Comparison of ENCODE assay signal across 10 cellular contexts in the genomic region with DNA sequence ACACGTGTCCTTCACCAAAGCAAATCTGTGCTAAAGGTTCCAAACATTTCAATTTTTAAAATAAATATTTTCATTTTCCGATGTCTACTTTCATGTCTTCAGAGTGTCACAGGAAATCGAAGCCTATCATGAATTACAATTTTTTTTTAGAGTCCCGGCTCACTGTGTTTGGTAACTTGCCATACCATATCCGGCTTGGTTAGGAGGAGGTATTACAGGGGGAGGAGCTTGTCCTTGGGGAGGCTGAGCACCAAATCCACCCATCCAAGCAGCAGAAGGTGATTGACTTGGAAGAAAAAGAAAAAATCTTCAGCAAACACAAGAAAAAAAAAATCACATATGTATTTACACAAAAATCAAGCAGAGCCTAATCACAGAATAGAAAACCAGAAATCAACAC. TPM values are rescaled to one million over a fixed set of nuclear protein-coding genes. Genes with fewer than 3 reads are reported as not detected.
DNase-seq lines count a peak whose midpoint lies in the region; ATAC-seq, FAIRE-seq and TF ChIP-seq lines count a peak whose summit lies in the region.
"Had no signal": no experiment of that assay in that cellular context is flagged by ENCODE, and none has a peak within 500 bp of the region (broad histone marks: within the 10 kb centered on the region; RNA-seq: fewer than 3 reads in every experiment).

No MANE protein-coding gene starts in this region.

- WGBS in A549 (ENCODE audit: missing lambda C conversion rate) = 68% methylated on average over 5 of the region's 5 CpGs

- DNase-seq in A549 (ENCODE audit: low read depth in 1 of 2, low spot score in 1 of 2) = peak; percentile 21 to 25
- peak; percentile 15 for DNase-seq in EL
- DNase-seq in WTC11 (ENCODE audit: low spot score) = no peak
- peak; percentile 54 for DNase-seq in fibroblast of peridontal ligament (ENCODE audit: extremely low read depth)
- DNase-seq in G401 (ENCODE audit: low spot score) = no peak
- DNase-seq in putamen (ENCODE audit: low spot score) = no peak
- no peak for DNase-seq in GM19239 (ENCODE audit: insufficient read length, low spot score)
- no peak for DNase-seq in GDM1 (lab: John Stamatoyannopoulos, UW)

- no peak for TF ChIP-seq EP300 in A549 (IDR thresholded peaks at IDR 0.05)

- ATAC-seq in A549 (peak in 1 of 2 experiments; percentile 61; a peak in 2 of 6 replicates), WTC11 (0 out of 2 replicates have a peak, but pooled peaks have one; percentile 22)
- ATAC-seq: gastroesophageal sphincter had no signal

- TF ChIP-seq POLR2A in A549 (IDR thresholded peaks at IDR 0.05; ENCODE audit: low read length) = no peak

- H3K9me3 Mint-ChIP-seq in WTC11 = no peaks in the 10 kb centered on the region

- H3K4me2 ChIP-seq in A549 = no peak overlapping the region

- H3K27me3 Mint-ChIP-seq in WTC11 (ENCODE audit: low read depth) = no peaks in the 10 kb centered on the region

- no peak overlapping the region for H3K27ac ChIP-seq in A549
- H3K27ac ChIP-seq: cardiac muscle cell, gastroesophageal sphincter had no signal

- CTCF ChIA-PET in A549 (lab: Yijun Ruan, JAX) (no interaction called here), WTC11 (lab: Charles Lee) (interaction anchor here (1.0 kb wide), 1 partner anchor 27 kb away, joined by 4 read pairs; no protein-coding TSS in a partner anchor)

- no peaks in the 10 kb centered on the region for H3K4me1 Mint-ChIP-seq in WTC11

- TF ChIP-seq CTCF in A549 (IDR thresholded peaks at IDR 0.05) (no peak), WTC11 (IDR thresholded peaks at IDR 0.05) (no peak)

- POLR2A ChIA-PET in A549 (lab: Yijun Ruan, JAX) (interaction anchor here (0.6 kb wide), 1 partner anchor 10 kb away, joined by 3 read pairs; no protein-coding TSS in a partner anchor), WTC11 (lab: Charles Lee) (interaction anchor here (0.5 kb wide), 1 partner anchor 22 kb away, joined by 4 read pairs; no protein-coding TSS in a partner anchor)

- H3K27ac Mint-ChIP-seq in WTC11 = no peak overlapping the region

- TF ChIP-seq RAD21 in A549 (conservative IDR thresholded peaks at IDR 0.05 in 1 of 2, IDR thresholded peaks at IDR 0.05 in 1 of 2) = no peak

- no peaks in the 10 kb centered on the region for H3K9me3 ChIP-seq in A549
- H3K9me3 ChIP-seq: gastroesophageal sphincter had no signal

- no peak overlapping the region for H3K4me3 Mint-ChIP-seq in WTC11

- in situ Hi-C loops in G401 (cut with HindIII; ENCODE audit: low sequenced_read_pairs) = no loop called here

- FAIRE-seq in A549 (lab: Jason Lieb, UNC) (no peak), GM19239 (lab: Jason Lieb, UNC) (no peak)

- H3K4me3 ChIP-seq in A549 = no peak overlapping the region
- H3K4me3 ChIP-seq: cardiac muscle cell, gastroesophageal sphincter had no signal

- no peaks in the 10 kb centered on the region for H3K4me1 ChIP-seq in A549
- H3K4me1 ChIP-seq: gastroesophageal sphincter had no signal

- H3K36me3 Mint-ChIP-seq in WTC11 = peaks cover 58% of the 10 kb centered on the region

TF ChIP-seq in A549, 52 proteins besides CTCF, POLR2A, EP300 and RAD21:
- TF ChIP-seq RCOR1 (IDR thresholded peaks at IDR 0.05; ENCODE audit: low read depth, low read length) = no peak
- no peak for TF ChIP-seq EHMT2 (IDR thresholded peaks at IDR 0.05; ENCODE audit: low read depth)
- TF ChIP-seq, protein P1, sequence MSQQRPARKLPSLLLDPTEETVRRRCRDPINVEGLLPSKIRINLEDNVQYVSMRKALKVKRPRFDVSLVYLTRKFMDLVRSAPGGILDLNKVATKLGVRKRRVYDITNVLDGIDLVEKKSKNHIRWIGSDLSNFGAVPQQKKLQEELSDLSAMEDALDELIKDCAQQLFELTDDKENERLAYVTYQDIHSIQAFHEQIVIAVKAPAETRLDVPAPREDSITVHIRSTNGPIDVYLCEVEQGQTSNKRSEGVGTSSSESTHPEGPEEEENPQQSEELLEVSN (IDR thresholded peaks at IDR 0.05; ENCODE audit: borderline replicate concordance, low read depth) = no peak
- no peak for TF ChIP-seq CEBPB (IDR thresholded peaks at IDR 0.05)
- TF ChIP-seq NFE2L2 (conservative IDR thresholded peaks at IDR 0.05; ENCODE audit: low read length) = no peak
- no peak for TF ChIP-seq FOXS1 (CRISPR knock-in tag; IDR thresholded peaks at IDR 0.05)
- TF ChIP-seq CBX2 (IDR thresholded peaks at IDR 0.05; ENCODE audit: borderline replicate concordance, low read depth) = no peak
- TF ChIP-seq FOSB (CRISPR knock-in tag; IDR thresholded peaks at IDR 0.05) = no peak
- TF ChIP-seq ZFP36 (IDR thresholded peaks at IDR 0.05; ENCODE audit: borderline replicate concordance, partially characterized antibody) = no peak
- TF ChIP-seq HOXB5 (CRISPR knock-in tag; IDR thresholded peaks at IDR 0.05) = no peak
- TF ChIP-seq RNF2 (IDR thresholded peaks at IDR 0.05; ENCODE audit: borderline replicate concordance, low read depth) = no peak
- TF ChIP-seq, protein P2, sequence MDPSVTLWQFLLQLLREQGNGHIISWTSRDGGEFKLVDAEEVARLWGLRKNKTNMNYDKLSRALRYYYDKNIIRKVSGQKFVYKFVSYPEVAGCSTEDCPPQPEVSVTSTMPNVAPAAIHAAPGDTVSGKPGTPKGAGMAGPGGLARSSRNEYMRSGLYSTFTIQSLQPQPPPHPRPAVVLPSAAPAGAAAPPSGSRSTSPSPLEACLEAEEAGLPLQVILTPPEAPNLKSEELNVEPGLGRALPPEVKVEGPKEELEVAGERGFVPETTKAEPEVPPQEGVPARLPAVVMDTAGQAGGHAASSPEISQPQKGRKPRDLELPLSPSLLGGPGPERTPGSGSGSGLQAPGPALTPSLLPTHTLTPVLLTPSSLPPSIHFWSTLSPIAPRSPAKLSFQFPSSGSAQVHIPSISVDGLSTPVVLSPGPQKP (IDR thresholded peaks at IDR 0.05; ENCODE audit: low read depth, low read length) = no peak

TF ChIP-seq in WTC11, 78 proteins besides CTCF, POLR2A, EP300 and RAD21:
- no peak for TF ChIP-seq SMAD4 (CRISPR knock-in tag; IDR thresholded peaks at IDR 0.05)
- no peak for TF ChIP-seq JUN (CRISPR knock-in tag; IDR thresholded peaks at IDR 0.05)
- TF ChIP-seq ZNF671 (CRISPR knock-in tag; IDR thresholded peaks at IDR 0.05) = no peak

RNA-seq across cellular contexts. Expression of a gene that starts 21.3 kb away (rescaled TPM):
- polyA plus RNA-seq in A549 (2011; rRNA removed) = 101 and 115 TPM in 2 replicates
- 40.8 and 45.1 TPM in 2 replicates for polyA plus RNA-seq in A549 (2012; cell fraction: cytosol; rRNA removed)
- polyA plus RNA-seq in A549 (2012; cell fraction: nucleus; rRNA removed) = 54.7 and 77.8 TPM in 2 replicates
- polyA plus RNA-seq in A549 (2017; fragmentation: RNase III; extraction: RNeasy Plus Mini Kit Qiagen cat#74134 plus additional on column Dnase treatment) = 88.1 to 89.5 TPM (median 88.8 TPM) in 3 replicates
- 61.5 and 64.7 TPM in 2 replicates for polyA minus RNA-seq in A549 (2011; rRNA and poly(A)+ RNA removed)
- 170 to 178 TPM (median 176 TPM) in 3 replicates for total RNA-seq in WTC11 (2021)
- 27.5 and 61.6 TPM in 2 replicates for total RNA-seq in G401 (2014; rRNA removed; shearing (Covaris generic))

RNA-seq across cellular contexts. Expression of a gene that starts 33.0 kb away (rescaled TPM):
- polyA plus RNA-seq in A549 (2011; rRNA removed) (33.5 and 46.4 TPM in 2 replicates), A549 (2017; fragmentation: RNase III; extraction: RNeasy Plus Mini Kit Qiagen cat#74134 plus additional on column Dnase treatment) (39.7 to 41.4 TPM (median 41.3 TPM) in 3 replicates)
- polyA plus RNA-seq in A549 (2012; cell fraction: cytosol; rRNA removed) = 20.7 and 24.3 TPM in 2 replicates
- 3.5 and 9.6 TPM in 2 replicates for polyA plus RNA-seq in A549 (2012; cell fraction: nucleus; rRNA removed)
- polyA minus RNA-seq in A549 (2011; rRNA and poly(A)+ RNA removed) = 4.9 and 9.1 TPM in 2 replicates
- 21.6 to 23.1 TPM (median 22.6 TPM) in 3 replicates for total RNA-seq in WTC11 (2021)
- total RNA-seq in G401 (2014; rRNA removed; shearing (Covaris generic)) = 67.1 and 80.5 TPM in 2 replicates

Comparison
In these comparisons a context has a peak if more than half of its experiments do, and no peak if none do; other contexts are left out.
1. DNase-seq: peak in A549 (2 of 2), EL (single experiment) and fibroblast of peridontal ligament (single experiment); none in WTC11 (single experiment), G401 (single experiment), putamen (single experiment), GM19239 (single experiment) and GDM1 (single experiment).